In the genomic region with DNA sequence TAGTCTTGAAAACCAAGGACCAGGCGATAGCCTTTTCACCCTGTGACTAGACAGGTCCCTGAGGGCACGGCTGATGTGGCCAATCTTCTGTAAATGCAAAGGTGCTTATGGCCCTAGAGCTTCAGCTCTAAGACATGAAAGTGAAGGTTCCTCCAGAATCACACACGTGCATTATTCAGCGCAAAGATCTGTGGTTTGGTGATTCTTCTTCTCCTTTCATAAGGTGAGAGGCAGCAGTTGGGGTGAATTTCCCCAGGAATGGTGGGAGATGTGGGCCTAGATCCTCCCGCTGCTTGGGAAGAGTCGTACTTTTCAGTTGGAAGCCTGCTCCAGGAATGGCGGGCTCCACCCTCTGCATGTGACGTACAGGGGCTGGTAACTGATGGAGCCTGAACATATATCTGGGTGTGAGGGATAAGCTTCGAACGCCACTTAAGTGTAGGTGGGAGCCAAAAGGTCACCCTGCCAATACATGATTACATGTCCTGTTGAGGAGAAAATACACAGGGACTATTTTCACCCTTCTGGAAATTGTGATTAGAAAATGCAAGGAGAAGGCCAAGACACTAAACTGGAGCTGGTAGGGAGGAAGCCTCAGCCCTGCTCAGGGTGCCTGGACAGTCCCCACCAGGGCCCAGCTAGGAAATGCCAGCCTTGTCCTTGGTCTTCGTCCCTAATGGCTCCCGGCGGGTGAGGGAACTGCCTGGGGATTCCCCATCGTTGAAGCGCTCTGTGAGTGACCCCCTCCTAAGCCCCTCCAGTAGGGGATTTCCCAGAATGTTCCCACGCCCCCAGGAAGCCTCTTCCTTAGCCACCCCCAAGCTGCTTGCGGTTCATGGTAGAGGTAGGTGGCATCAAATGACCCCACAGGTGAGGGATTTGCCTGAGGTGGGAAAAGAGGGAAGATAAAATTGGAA, we compare ENCODE assay signal across 1 cellular context.
TF ChIP-seq lines count a peak whose summit lies in the region.

No MANE protein-coding gene starts in this region.

TF ChIP-seq in HepG2, 621 proteins besides CTCF, POLR2A, EP300 and RAD21 (continued from another document and continues in another):
- TF ChIP-seq, protein P1, sequence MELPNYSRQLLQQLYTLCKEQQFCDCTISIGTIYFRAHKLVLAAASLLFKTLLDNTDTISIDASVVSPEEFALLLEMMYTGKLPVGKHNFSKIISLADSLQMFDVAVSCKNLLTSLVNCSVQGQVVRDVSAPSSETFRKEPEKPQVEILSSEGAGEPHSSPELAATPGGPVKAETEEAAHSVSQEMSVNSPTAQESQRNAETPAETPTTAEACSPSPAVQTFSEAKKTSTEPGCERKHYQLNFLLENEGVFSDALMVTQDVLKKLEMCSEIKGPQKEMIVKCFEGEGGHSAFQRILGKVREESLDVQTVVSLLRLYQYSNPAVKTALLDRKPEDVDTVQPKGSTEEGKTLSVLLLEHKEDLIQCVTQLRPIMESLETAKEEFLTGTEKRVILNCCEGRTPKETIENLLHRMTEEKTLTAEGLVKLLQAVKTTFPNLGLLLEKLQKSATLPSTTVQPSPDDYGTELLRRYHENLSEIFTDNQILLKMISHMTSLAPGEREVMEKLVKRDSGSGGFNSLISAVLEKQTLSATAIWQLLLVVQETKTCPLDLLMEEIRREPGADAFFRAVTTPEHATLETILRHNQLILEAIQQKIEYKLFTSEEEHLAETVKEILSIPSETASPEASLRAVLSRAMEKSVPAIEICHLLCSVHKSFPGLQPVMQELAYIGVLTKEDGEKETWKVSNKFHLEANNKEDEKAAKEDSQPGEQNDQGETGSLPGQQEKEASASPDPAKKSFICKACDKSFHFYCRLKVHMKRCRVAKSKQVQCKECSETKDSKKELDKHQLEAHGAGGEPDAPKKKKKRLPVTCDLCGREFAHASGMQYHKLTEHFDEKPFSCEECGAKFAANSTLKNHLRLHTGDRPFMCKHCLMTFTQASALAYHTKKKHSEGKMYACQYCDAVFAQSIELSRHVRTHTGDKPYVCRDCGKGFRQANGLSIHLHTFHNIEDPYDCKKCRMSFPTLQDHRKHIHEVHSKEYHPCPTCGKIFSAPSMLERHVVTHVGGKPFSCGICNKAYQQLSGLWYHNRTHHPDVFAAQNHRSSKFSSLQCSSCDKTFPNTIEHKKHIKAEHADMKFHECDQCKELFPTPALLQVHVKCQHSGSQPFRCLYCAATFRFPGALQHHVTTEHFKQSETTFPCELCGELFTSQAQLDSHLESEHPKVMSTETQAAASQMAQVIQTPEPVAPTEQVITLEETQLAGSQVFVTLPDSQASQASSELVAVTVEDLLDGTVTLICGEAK (IDR thresholded peaks at IDR 0.05) = no peak
- TF ChIP-seq, protein P1 (CRISPR knock-in tag; IDR thresholded peaks at IDR 0.05) = no peak
- TF ChIP-seq, protein P2, sequence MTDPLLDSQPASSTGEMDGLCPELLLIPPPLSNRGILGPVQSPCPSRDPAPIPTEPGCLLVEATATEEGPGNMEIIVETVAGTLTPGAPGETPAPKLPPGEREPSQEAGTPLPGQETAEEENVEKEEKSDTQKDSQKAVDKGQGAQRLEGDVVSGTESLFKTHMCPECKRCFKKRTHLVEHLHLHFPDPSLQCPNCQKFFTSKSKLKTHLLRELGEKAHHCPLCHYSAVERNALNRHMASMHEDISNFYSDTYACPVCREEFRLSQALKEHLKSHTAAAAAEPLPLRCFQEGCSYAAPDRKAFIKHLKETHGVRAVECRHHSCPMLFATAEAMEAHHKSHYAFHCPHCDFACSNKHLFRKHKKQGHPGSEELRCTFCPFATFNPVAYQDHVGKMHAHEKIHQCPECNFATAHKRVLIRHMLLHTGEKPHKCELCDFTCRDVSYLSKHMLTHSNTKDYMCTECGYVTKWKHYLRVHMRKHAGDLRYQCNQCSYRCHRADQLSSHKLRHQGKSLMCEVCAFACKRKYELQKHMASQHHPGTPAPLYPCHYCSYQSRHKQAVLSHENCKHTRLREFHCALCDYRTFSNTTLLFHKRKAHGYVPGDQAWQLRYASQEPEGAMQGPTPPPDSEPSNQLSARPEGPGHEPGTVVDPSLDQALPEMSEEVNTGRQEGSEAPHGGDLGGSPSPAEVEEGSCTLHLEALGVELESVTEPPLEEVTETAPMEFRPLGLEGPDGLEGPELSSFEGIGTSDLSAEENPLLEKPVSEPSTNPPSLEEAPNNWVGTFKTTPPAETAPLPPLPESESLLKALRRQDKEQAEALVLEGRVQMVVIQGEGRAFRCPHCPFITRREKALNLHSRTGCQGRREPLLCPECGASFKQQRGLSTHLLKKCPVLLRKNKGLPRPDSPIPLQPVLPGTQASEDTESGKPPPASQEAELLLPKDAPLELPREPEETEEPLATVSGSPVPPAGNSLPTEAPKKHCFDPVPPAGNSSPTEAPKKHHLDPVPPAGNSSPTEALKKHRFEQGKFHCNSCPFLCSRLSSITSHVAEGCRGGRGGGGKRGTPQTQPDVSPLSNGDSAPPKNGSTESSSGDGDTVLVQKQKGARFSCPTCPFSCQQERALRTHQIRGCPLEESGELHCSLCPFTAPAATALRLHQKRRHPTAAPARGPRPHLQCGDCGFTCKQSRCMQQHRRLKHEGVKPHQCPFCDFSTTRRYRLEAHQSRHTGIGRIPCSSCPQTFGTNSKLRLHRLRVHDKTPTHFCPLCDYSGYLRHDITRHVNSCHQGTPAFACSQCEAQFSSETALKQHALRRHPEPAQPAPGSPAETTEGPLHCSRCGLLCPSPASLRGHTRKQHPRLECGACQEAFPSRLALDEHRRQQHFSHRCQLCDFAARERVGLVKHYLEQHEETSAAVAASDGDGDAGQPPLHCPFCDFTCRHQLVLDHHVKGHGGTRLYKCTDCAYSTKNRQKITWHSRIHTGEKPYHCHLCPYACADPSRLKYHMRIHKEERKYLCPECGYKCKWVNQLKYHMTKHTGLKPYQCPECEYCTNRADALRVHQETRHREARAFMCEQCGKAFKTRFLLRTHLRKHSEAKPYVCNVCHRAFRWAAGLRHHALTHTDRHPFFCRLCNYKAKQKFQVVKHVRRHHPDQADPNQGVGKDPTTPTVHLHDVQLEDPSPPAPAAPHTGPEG (CRISPR knock-in tag; IDR thresholded peaks at IDR 0.05) = no peak
- no peak for TF ChIP-seq GTF2F1 (IDR thresholded peaks at IDR 0.05; ENCODE audit: low read length)
- no peak for TF ChIP-seq ZNF724P (CRISPR knock-in tag; IDR thresholded peaks at IDR 0.05; ENCODE audit: borderline replicate concordance)
- TF ChIP-seq HMGA1 (CRISPR knock-in tag; conservative IDR thresholded peaks at IDR 0.05) = no peak
- TF ChIP-seq, protein P3, sequence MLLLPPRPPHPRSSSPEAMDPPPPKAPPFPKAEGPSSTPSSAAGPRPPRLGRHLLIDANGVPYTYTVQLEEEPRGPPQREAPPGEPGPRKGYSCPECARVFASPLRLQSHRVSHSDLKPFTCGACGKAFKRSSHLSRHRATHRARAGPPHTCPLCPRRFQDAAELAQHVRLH (CRISPR knock-in tag; IDR thresholded peaks at IDR 0.05; ENCODE audit: borderline replicate concordance, low read depth) = no peak
- no peak; a peak in 1 of 4 replicates for TF ChIP-seq KLF16 (CRISPR knock-in tag; IDR thresholded peaks at IDR 0.05)
- 0 out of 2 replicates have a peak, but pooled peaks have one; percentile 15 for TF ChIP-seq ZNF263 (CRISPR knock-in tag; IDR thresholded peaks at IDR 0.05)
- TF ChIP-seq, protein P4, sequence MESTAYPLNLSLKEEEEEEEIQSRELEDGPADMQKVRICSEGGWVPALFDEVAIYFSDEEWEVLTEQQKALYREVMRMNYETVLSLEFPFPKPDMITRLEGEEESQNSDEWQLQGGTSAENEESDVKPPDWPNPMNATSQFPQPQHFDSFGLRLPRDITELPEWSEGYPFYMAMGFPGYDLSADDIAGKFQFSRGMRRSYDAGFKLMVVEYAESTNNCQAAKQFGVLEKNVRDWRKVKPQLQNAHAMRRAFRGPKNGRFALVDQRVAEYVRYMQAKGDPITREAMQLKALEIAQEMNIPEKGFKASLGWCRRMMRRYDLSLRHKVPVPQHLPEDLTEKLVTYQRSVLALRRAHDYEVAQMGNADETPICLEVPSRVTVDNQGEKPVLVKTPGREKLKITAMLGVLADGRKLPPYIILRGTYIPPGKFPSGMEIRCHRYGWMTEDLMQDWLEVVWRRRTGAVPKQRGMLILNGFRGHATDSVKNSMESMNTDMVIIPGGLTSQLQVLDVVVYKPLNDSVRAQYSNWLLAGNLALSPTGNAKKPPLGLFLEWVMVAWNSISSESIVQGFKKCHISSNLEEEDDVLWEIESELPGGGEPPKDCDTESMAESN (CRISPR knock-in tag; conservative IDR thresholded peaks at IDR 0.05) = no peak
- TF ChIP-seq, protein P5, sequence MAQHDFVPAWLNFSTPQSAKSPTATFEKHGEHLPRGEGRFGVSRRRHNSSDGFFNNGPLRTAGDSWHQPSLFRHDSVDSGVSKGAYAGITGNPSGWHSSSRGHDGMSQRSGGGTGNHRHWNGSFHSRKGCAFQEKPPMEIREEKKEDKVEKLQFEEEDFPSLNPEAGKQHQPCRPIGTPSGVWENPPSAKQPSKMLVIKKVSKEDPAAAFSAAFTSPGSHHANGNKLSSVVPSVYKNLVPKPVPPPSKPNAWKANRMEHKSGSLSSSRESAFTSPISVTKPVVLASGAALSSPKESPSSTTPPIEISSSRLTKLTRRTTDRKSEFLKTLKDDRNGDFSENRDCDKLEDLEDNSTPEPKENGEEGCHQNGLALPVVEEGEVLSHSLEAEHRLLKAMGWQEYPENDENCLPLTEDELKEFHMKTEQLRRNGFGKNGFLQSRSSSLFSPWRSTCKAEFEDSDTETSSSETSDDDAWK (CRISPR knock-in tag; IDR thresholded peaks at IDR 0.05) = no peak
- no peak for TF ChIP-seq ZNF766 (CRISPR knock-in tag; IDR thresholded peaks at IDR 0.05; ENCODE audit: borderline replicate concordance)
- TF ChIP-seq YEATS4 (CRISPR knock-in tag; IDR thresholded peaks at IDR 0.05; ENCODE audit: borderline replicate concordance) = no peak
- TF ChIP-seq, protein P6, sequence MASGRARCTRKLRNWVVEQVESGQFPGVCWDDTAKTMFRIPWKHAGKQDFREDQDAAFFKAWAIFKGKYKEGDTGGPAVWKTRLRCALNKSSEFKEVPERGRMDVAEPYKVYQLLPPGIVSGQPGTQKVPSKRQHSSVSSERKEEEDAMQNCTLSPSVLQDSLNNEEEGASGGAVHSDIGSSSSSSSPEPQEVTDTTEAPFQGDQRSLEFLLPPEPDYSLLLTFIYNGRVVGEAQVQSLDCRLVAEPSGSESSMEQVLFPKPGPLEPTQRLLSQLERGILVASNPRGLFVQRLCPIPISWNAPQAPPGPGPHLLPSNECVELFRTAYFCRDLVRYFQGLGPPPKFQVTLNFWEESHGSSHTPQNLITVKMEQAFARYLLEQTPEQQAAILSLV (CRISPR knock-in tag; IDR thresholded peaks at IDR 0.05; ENCODE audit: borderline replicate concordance) = no peak
- no peak for TF ChIP-seq ZBTB7A (CRISPR knock-in tag; IDR thresholded peaks at IDR 0.05)
- no peak for TF ChIP-seq YY1 (IDR thresholded peaks at IDR 0.05; ENCODE audit: insufficient read depth, insufficient replicate concordance, low read depth, low read length)
- TF ChIP-seq REPIN1 (CRISPR knock-in tag; IDR thresholded peaks at IDR 0.05; ENCODE audit: borderline replicate concordance, low read depth) = no peak
- TF ChIP-seq, protein P7, sequence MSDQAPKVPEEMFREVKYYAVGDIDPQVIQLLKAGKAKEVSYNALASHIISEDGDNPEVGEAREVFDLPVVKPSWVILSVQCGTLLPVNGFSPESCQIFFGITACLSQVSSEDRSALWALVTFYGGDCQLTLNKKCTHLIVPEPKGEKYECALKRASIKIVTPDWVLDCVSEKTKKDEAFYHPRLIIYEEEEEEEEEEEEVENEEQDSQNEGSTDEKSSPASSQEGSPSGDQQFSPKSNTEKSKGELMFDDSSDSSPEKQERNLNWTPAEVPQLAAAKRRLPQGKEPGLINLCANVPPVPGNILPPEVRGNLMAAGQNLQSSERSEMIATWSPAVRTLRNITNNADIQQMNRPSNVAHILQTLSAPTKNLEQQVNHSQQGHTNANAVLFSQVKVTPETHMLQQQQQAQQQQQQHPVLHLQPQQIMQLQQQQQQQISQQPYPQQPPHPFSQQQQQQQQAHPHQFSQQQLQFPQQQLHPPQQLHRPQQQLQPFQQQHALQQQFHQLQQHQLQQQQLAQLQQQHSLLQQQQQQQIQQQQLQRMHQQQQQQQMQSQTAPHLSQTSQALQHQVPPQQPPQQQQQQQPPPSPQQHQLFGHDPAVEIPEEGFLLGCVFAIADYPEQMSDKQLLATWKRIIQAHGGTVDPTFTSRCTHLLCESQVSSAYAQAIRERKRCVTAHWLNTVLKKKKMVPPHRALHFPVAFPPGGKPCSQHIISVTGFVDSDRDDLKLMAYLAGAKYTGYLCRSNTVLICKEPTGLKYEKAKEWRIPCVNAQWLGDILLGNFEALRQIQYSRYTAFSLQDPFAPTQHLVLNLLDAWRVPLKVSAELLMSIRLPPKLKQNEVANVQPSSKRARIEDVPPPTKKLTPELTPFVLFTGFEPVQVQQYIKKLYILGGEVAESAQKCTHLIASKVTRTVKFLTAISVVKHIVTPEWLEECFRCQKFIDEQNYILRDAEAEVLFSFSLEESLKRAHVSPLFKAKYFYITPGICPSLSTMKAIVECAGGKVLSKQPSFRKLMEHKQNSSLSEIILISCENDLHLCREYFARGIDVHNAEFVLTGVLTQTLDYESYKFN (CRISPR knock-in tag; conservative IDR thresholded peaks at IDR 0.05) = peak; percentile 63; the same call in 1 of the 2 replicates
- TF ChIP-seq, protein P8, sequence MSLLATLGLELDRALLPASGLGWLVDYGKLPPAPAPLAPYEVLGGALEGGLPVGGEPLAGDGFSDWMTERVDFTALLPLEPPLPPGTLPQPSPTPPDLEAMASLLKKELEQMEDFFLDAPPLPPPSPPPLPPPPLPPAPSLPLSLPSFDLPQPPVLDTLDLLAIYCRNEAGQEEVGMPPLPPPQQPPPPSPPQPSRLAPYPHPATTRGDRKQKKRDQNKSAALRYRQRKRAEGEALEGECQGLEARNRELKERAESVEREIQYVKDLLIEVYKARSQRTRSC (CRISPR knock-in tag; IDR thresholded peaks at IDR 0.05; ENCODE audit: low read depth) = no peak
- peak; percentile 19; the same call in 1 of the 2 replicates for TF ChIP-seq ZFX (CRISPR knock-in tag; IDR thresholded peaks at IDR 0.05; ENCODE audit: low read depth)
- TF ChIP-seq ATM (IDR thresholded peaks at IDR 0.05; ENCODE audit: borderline replicate concordance) = no peak
- no peak for TF ChIP-seq SETDB1 (CRISPR knock-in tag; IDR thresholded peaks at IDR 0.05; ENCODE audit: borderline replicate concordance)
